2 cellular contexts compared by ENCODE assay signal in the genomic region with DNA sequence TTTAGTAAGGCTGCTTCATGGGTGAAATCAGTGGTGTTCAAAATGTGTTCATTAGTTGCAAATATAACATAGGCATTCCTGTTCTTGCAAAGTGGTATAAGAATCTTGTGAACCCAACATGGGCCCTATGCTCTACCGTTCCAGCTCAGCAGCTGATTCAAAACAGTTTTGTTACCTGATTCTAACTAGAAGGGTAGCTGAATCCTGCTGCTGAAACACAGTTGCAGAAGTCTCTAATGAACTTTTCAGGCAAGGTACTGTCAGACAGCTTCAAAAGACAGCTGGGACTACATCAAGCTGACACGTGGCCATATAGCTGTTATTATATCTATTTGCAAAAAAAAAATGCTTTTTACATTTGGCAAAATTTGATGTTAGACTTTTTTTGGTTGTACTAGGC.
TF ChIP-seq lines count a peak whose summit lies in the region.

No MANE protein-coding gene starts in this region.

TF ChIP-seq in SK-N-SH, 30 proteins besides CTCF, POLR2A, EP300 and RAD21 (continued from another document):
- TF ChIP-seq, protein P1, sequence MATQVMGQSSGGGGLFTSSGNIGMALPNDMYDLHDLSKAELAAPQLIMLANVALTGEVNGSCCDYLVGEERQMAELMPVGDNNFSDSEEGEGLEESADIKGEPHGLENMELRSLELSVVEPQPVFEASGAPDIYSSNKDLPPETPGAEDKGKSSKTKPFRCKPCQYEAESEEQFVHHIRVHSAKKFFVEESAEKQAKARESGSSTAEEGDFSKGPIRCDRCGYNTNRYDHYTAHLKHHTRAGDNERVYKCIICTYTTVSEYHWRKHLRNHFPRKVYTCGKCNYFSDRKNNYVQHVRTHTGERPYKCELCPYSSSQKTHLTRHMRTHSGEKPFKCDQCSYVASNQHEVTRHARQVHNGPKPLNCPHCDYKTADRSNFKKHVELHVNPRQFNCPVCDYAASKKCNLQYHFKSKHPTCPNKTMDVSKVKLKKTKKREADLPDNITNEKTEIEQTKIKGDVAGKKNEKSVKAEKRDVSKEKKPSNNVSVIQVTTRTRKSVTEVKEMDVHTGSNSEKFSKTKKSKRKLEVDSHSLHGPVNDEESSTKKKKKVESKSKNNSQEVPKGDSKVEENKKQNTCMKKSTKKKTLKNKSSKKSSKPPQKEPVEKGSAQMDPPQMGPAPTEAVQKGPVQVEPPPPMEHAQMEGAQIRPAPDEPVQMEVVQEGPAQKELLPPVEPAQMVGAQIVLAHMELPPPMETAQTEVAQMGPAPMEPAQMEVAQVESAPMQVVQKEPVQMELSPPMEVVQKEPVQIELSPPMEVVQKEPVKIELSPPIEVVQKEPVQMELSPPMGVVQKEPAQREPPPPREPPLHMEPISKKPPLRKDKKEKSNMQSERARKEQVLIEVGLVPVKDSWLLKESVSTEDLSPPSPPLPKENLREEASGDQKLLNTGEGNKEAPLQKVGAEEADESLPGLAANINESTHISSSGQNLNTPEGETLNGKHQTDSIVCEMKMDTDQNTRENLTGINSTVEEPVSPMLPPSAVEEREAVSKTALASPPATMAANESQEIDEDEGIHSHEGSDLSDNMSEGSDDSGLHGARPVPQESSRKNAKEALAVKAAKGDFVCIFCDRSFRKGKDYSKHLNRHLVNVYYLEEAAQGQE (IDR thresholded peaks at IDR 0.05; ENCODE audit: low read depth, low read length), result no peak
- TF ChIP-seq TCF12 (IDR thresholded peaks at IDR 0.05) (no peak), PBX3 (IDR thresholded peaks at IDR 0.05) (no peak)

TF ChIP-seq in SK-N-SH treated with all-trans-retinoic acid at 6 μM for 48 hours, 23 proteins besides CTCF, POLR2A, EP300 and RAD21:
- TF ChIP-seq CSRNP3 (CRISPR knock-in tag; IDR thresholded peaks at IDR 0.05), result no peak
- TF ChIP-seq BACH2 (CRISPR knock-in tag; IDR thresholded peaks at IDR 0.05; ENCODE audit: borderline replicate concordance), result no peak
- no peak for TF ChIP-seq ZNF8 (CRISPR knock-in tag; IDR thresholded peaks at IDR 0.05)
- no peak for TF ChIP-seq TOX (CRISPR knock-in tag; IDR thresholded peaks at IDR 0.05; ENCODE audit: borderline replicate concordance)
- no peak for TF ChIP-seq RARB (CRISPR knock-in tag; IDR thresholded peaks at IDR 0.05)
- TF ChIP-seq ZFP30 (CRISPR knock-in tag; IDR thresholded peaks at IDR 0.05), result no peak
- TF ChIP-seq ZNF565 (CRISPR knock-in tag; conservative IDR thresholded peaks at IDR 0.05; ENCODE audit: low read depth), result no peak
- no peak for TF ChIP-seq PPARA (CRISPR knock-in tag; IDR thresholded peaks at IDR 0.05; ENCODE audit: borderline replicate concordance)
- TF ChIP-seq ESRRG (CRISPR knock-in tag; IDR thresholded peaks at IDR 0.05), result no peak
- no peak for TF ChIP-seq TCF4 (CRISPR knock-in tag; IDR thresholded peaks at IDR 0.05; ENCODE audit: borderline replicate concordance)
- TF ChIP-seq GLIS3 (CRISPR knock-in tag; IDR thresholded peaks at IDR 0.05), result no peak
- no peak for TF ChIP-seq OSR1 (CRISPR knock-in tag; IDR thresholded peaks at IDR 0.05)
- TF ChIP-seq ZC3H10 (CRISPR knock-in tag; IDR thresholded peaks at IDR 0.05), result no peak
- TF ChIP-seq, protein P2, sequence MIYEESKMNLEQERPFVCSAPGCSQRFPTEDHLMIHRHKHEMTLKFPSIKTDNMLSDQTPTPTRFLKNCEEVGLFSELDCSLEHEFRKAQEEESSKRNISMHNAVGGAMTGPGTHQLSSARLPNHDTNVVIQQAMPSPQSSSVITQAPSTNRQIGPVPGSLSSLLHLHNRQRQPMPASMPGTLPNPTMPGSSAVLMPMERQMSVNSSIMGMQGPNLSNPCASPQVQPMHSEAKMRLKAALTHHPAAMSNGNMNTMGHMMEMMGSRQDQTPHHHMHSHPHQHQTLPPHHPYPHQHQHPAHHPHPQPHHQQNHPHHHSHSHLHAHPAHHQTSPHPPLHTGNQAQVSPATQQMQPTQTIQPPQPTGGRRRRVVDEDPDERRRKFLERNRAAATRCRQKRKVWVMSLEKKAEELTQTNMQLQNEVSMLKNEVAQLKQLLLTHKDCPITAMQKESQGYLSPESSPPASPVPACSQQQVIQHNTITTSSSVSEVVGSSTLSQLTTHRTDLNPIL (CRISPR knock-in tag; IDR thresholded peaks at IDR 0.05; ENCODE audit: low read depth), result no peak
TF ChIP-seq in SK-N-SH treated with all-trans-retinoic acid at 6 μM for 48 hours: peak in this region for 0.
